In genomic region chr2:10414591-10414990, GRCh38 we compare ENCODE assay signal across 16 cellular contexts. TPM values are rescaled to one million over a fixed set of nuclear protein-coding genes. Genes with fewer than 3 reads are reported as not detected.
A peak's percentile ranks its signal among the peaks of the same experiment; 100 is the strongest.
DNase-seq lines count a peak whose midpoint lies in the region; ATAC-seq, FAIRE-seq and TF ChIP-seq lines count a peak whose summit lies in the region.
"Had no signal": no experiment of that assay in that cellular context is flagged by ENCODE, and none has a peak within 500 bp of the region (broad histone marks: within the 10 kb centered on the region; RNA-seq: fewer than 3 reads in every experiment).

No MANE protein-coding gene starts in this region.

- H3K4me3 ChIP-seq in left ventricle myocardium inferior (no peak overlapping the region), colonic mucosa (no peak overlapping the region)
- H3K4me3 ChIP-seq: cardiac muscle cell, thoracic aorta had no signal

- peak overlapping the region in 1 of 2 donors; percentile 9 for H3K9ac ChIP-seq in colonic mucosa (ENCODE audit: low read depth in 2 of 2, low read length in 2 of 2)

- no peaks in the 10 kb centered on the region for H3K36me3 ChIP-seq in left ventricle myocardium inferior
- no peaks in the 10 kb centered on the region for H3K36me3 ChIP-seq in colonic mucosa
- H3K36me3 ChIP-seq: cardiac muscle cell, thoracic aorta, WERI-Rb-1 had no signal

- peaks cover 22% of the 10 kb centered on the region for H3K4me1 ChIP-seq in left ventricle myocardium inferior
- peaks cover 15% of the 10 kb centered on the region for H3K4me1 ChIP-seq in colonic mucosa

- no peak overlapping the region for H3K27ac ChIP-seq in left ventricle myocardium inferior (replicated peaks)
- H3K27ac ChIP-seq in colonic mucosa, result peak overlapping the region; percentile 77
- H3K27ac ChIP-seq: cardiac muscle cell, WERI-Rb-1 had no signal

- no peak for TF ChIP-seq CTCF in left ventricle myocardium inferior (IDR thresholded peaks at IDR 0.05; ENCODE audit: borderline replicate concordance)
- TF ChIP-seq CTCF in colonic mucosa (IDR thresholded peaks at IDR 0.05), result no peak

- ATAC-seq in Right ventricle myocardium inferior, result peak; percentile 20
- no peak for ATAC-seq in HG02870 (IDR thresholded peaks at IDR 0.05; ENCODE audit: unreplicated experiment)
- ATAC-seq in HG03432 (IDR thresholded peaks at IDR 0.05; ENCODE audit: unreplicated experiment), result no peak
- ATAC-seq: HepG2 had no signal

- no peaks in the 10 kb centered on the region for H3K9me3 ChIP-seq in left ventricle myocardium inferior (replicated peaks)
- H3K9me3 ChIP-seq in colonic mucosa, result no peaks in the 10 kb centered on the region
- H3K9me3 ChIP-seq: thoracic aorta had no signal

- H3K27me3 ChIP-seq in left ventricle myocardium inferior (ENCODE audit: low read depth) (no peaks in the 10 kb centered on the region), colonic mucosa (no peaks in the 10 kb centered on the region)
- H3K27me3 ChIP-seq: cardiac muscle cell had no signal

- FAIRE-seq in urothelium cell line (lab: Jason Lieb, UNC), result peak; percentile 73
- FAIRE-seq: frontal cortex, HepG2 had no signal

- DNase-seq in Right ventricle myocardium inferior (ENCODE audit: missing footprints) (peak; percentile 57), left ventricle myocardium inferior (no peak), NCI-H2196 treated with DMSO at 0.1 percent for 48 hours (lab: John Stamatoyannopoulos, UW; ENCODE audit: unreplicated experiment) (peak; percentile 80), colonic mucosa (no peak), urothelium cell line (ENCODE audit: low spot score) (peak; percentile 60), amniotic stem cell (lab: John Stamatoyannopoulos, UW) (no peak)
- DNase-seq: activated naive CD4-positive, alpha-beta T cell treated with anti-CD3 and anti-CD28 coated beads, Interleukin-2, amount 50 U/mL, for 16 hours; NCI-H446 treated with DMSO at 0.1 percent for 48 hours; posterior cingulate gyrus; WERI-Rb-1 had no signal

- intact Hi-C loops in Right ventricle myocardium inferior (cut with DNase I) (no loop called here), left ventricle myocardium inferior (cut with micrococcal nuclease) (no loop called here), colonic mucosa (cut with DNase I) (no loop called here)

RNA-seq across cellular contexts. Expression of gene ODC1, which starts 33.5 kb away (rescaled TPM):
- total RNA-seq in Right ventricle myocardium inferior, result 37.2 TPM
- 41.7 TPM for total RNA-seq in left ventricle myocardium inferior
- 100 to 1,000 TPM in 1 of 2 donors, 10 to 100 TPM in 1; 45.8 to 107 TPM for total RNA-seq in colonic mucosa

Comparison
In these comparisons a context has a peak if more than half of its experiments do, and no peak if none do; other contexts are left out.
1. DNase-seq: peak in Right ventricle myocardium inferior (single experiment), NCI-H2196 treated with DMSO at 0.1 percent for 48 hours (single experiment) and urothelium cell line (single experiment); none in left ventricle myocardium inferior (single experiment), colonic mucosa (single experiment) and amniotic stem cell (single experiment).